Comparison of ENCODE assay signal across 12 cellular contexts in the genomic region with DNA sequence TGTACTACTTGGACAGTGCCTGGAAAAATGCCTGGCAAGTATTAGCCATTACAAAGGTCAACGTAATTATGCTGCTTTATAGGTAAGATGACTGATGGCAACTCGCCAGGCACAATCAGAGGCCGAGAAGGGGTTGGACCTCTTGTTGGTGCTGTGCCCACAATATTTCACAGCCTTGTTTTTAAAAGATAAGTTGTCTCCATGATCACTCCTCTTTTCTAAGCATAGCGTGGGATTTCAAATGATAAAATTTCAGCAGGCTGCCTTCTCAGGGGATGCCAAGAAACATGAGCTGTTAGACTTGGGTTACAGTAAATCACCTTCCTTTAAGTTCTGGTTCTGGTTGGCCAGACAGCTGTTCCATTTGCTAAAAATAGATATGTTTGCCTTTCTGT. TPM values are rescaled to one million over a fixed set of nuclear protein-coding genes. Genes with fewer than 3 reads are reported as not detected.
DNase-seq lines count a peak whose midpoint lies in the region; ATAC-seq and TF ChIP-seq lines count a peak whose summit lies in the region.
"Had no signal": no experiment of that assay in that cellular context is flagged by ENCODE, and none has a peak within 500 bp of the region (broad histone marks: within the 10 kb centered on the region; RNA-seq: fewer than 3 reads in every experiment).

No MANE protein-coding gene starts in this region.

- H3F3A ChIP-seq in PC-3 (ENCODE audit: low read length, unreplicated experiment): no peaks in the 10 kb centered on the region

- H3K4me3 Mint-ChIP-seq in stimulated activated effector memory CD8-positive, alpha-beta T cell treated with anti-CD3 and anti-CD28 coated beads, Interleukin-12 subunit alpha, Interleukin-12 subunit beta, amount 100 ng/mL, for 72 hours: peak overlapping the region; percentile 97

- ATAC-seq in PC-3: no peak
- ATAC-seq in stimulated activated effector memory CD8-positive, alpha-beta T cell treated with anti-CD3 and anti-CD28 coated beads, Interleukin-12 subunit alpha, Interleukin-12 subunit beta, amount 100 ng/mL, for 72 hours: no peak
- ATAC-seq in GM19397 (IDR thresholded peaks at IDR 0.05; ENCODE audit: unreplicated experiment): no peak

- H3K4me2 ChIP-seq in PC-3 (ENCODE audit: low read length): peak overlapping the region; percentile 31; the same call in 1 of the 2 replicates

- no peaks in the 10 kb centered on the region for H3K27me3 ChIP-seq in PC-3 (ENCODE audit: low read length)

- no peaks in the 10 kb centered on the region for H3K36me3 ChIP-seq in PC-3 (ENCODE audit: low read depth, low read length)
- H3K36me3 ChIP-seq: SJSA1 had no signal

- H3K4me3 ChIP-seq in PC-3 (ENCODE audit: low read length) (no peak overlapping the region), fibroblast of pulmonary artery (replicated peaks; ENCODE audit: low read depth, low read length) (no peak overlapping the region)
- H3K4me3 ChIP-seq: SJSA1 had no signal

- no peak overlapping the region for H2AFZ ChIP-seq in PC-3 (ENCODE audit: low read length)

- peaks cover 71% of the 10 kb centered on the region for H3K36me3 Mint-ChIP-seq in stimulated activated effector memory CD8-positive, alpha-beta T cell treated with anti-CD3 and anti-CD28 coated beads, Interleukin-12 subunit alpha, Interleukin-12 subunit beta, amount 100 ng/mL, for 72 hours

- no peaks in the 10 kb centered on the region for H3K79me2 ChIP-seq in PC-3 (ENCODE audit: low read length)

- no peaks in the 10 kb centered on the region for H3K9me2 ChIP-seq in PC-3 (replicated peaks; ENCODE audit: low read length)

- peaks cover 54% of the 10 kb centered on the region for H3K4me1 Mint-ChIP-seq in stimulated activated effector memory CD8-positive, alpha-beta T cell treated with anti-CD3 and anti-CD28 coated beads, Interleukin-12 subunit alpha, Interleukin-12 subunit beta, amount 100 ng/mL, for 72 hours

- POLR2A ChIA-PET in PC-3 (lab: Charles Lee; ENCODE audit: unreplicated experiment): no interaction called here

- intact Hi-C loops in PC-3 (cut with micrococcal nuclease): no loop called here
- intact Hi-C loops in cardiac septum (cut with DNase I): no loop called here

- CTCF ChIA-PET in PC-3 (lab: Charles Lee): no interaction called here

- TF ChIP-seq CTCF in PC-3 (conservative IDR thresholded peaks at IDR 0.05; ENCODE audit: low read depth, low read length): no peak
- no peak for TF ChIP-seq CTCF in fibroblast of pulmonary artery (IDR thresholded peaks at IDR 0.05; ENCODE audit: low read length, missing control alignments)

- peaks cover 14% of the 10 kb centered on the region for H3K4me1 ChIP-seq in PC-3 (ENCODE audit: insufficient read depth, low read length)

- H3K9me3 Mint-ChIP-seq in stimulated activated effector memory CD8-positive, alpha-beta T cell treated with anti-CD3 and anti-CD28 coated beads, Interleukin-12 subunit alpha, Interleukin-12 subunit beta, amount 100 ng/mL, for 72 hours: no peaks in the 10 kb centered on the region

- peak overlapping the region; percentile 96 for H3K27ac Mint-ChIP-seq in stimulated activated effector memory CD8-positive, alpha-beta T cell treated with anti-CD3 and anti-CD28 coated beads, Interleukin-12 subunit alpha, Interleukin-12 subunit beta, amount 100 ng/mL, for 72 hours

- no TSS peak for BruUV-seq in PC-3 (replicated peaks; lab: Mats Ljungman, UMichigan)

- no peaks in the 10 kb centered on the region for H3K9me3 ChIP-seq in PC-3 (ENCODE audit: low read length)
- H3K9me3 ChIP-seq: SJSA1 had no signal

- no peak overlapping the region for H3K27ac ChIP-seq in PC-3 (ENCODE audit: low read length)
- H3K27ac ChIP-seq: 22Rv1, SJSA1 had no signal

- DNase-seq in DMS79 treated with DMSO at 0.1 percent for 48 hours (lab: John Stamatoyannopoulos, UW) (peak; percentile 56), DMS79 (lab: John Stamatoyannopoulos, UW) (no peak), PC-3 (peak; percentile 31), fibroblast of pulmonary artery (ENCODE audit: low read depth) (peak; percentile 29), cardiac septum (ENCODE audit: low spot score) (no peak), SIG-M5 (lab: John Stamatoyannopoulos, UW) (no peak)
- DNase-seq in stimulated activated effector memory CD8-positive, alpha-beta T cell treated with anti-CD3 and anti-CD28 coated beads, Interleukin-12 subunit alpha, Interleukin-12 subunit beta, amount 100 ng/mL, for 72 hours (ENCODE audit: low spot score in 2 of 2): no peak
- DNase-seq: mammary epithelial cell, NCI-H345 had no signal

- no peaks in the 10 kb centered on the region for H4K20me1 ChIP-seq in PC-3 (ENCODE audit: low read length)

- no peak overlapping the region for H3K9ac ChIP-seq in PC-3 (ENCODE audit: low read length)

RNA-seq across cellular contexts. Expression of a gene that starts 26.9 kb away (rescaled TPM):
- total RNA-seq in PC-3 (2014; rRNA removed): 0.87 TPM in 1 of 2 replicates, not detected in the other
- 5.2 TPM for total RNA-seq in cardiac septum

Comparison
In these comparisons a context has a peak if more than half of its experiments do, and no peak if none do; other contexts are left out.
1. DNase-seq: peak in DMS79 treated with DMSO at 0.1 percent for 48 hours (single experiment), PC-3 (single experiment) and fibroblast of pulmonary artery (single experiment); none in DMS79 (single experiment), stimulated activated effector memory CD8-positive, alpha-beta T cell treated with anti-CD3 and anti-CD28 coated beads, Interleukin-12 subunit alpha, Interleukin-12 subunit beta, amount 100 ng/mL, for 72 hours (0 of 2), cardiac septum (single experiment) and SIG-M5 (single experiment).